In genomic region chr3:535566-536416, GRCh38 we compare ENCODE assay signal across 8 cellular contexts.
DNase-seq lines count a peak whose midpoint lies in the region; ATAC-seq lines count a peak whose summit lies in the region.

No MANE protein-coding gene starts in this region.

- no peaks in the 10 kb centered on the region for H3K4me1 Mint-ChIP-seq in natural killer cell treated with Interleukin-12 subunit alpha and Interleukin-12 subunit beta and Interleukin-15 and Interleukin-18, amount 100 ng/mL, for 72 hours (ENCODE audit: low read depth in 2 of 2)

- no peak overlapping the region for H3K27ac Mint-ChIP-seq in natural killer cell treated with Interleukin-12 subunit alpha and Interleukin-12 subunit beta and Interleukin-15 and Interleukin-18, amount 100 ng/mL, for 72 hours

- no peaks in the 10 kb centered on the region for H3K27me3 Mint-ChIP-seq in natural killer cell treated with Interleukin-12 subunit alpha and Interleukin-12 subunit beta and Interleukin-15 and Interleukin-18, amount 100 ng/mL, for 72 hours

- no peak overlapping the region for H3K4me3 Mint-ChIP-seq in natural killer cell treated with Interleukin-12 subunit alpha and Interleukin-12 subunit beta and Interleukin-15 and Interleukin-18, amount 100 ng/mL, for 72 hours

- peaks cover 10% of the 10 kb centered on the region for H3K9me3 Mint-ChIP-seq in natural killer cell treated with Interleukin-12 subunit alpha and Interleukin-12 subunit beta and Interleukin-15 and Interleukin-18, amount 100 ng/mL, for 72 hours

- no peaks in the 10 kb centered on the region for H3K36me3 Mint-ChIP-seq in natural killer cell treated with Interleukin-12 subunit alpha and Interleukin-12 subunit beta and Interleukin-15 and Interleukin-18, amount 100 ng/mL, for 72 hours

- DNase-seq in NCI-H1092 treated with DMSO at 0.1 percent for 48 hours (lab: John Stamatoyannopoulos, UW) (peak; percentile 23), fibroblast of peridontal ligament (ENCODE audit: extremely low read depth) (peak; percentile 51), pons (ENCODE audit: low spot score) (peak; percentile 8), 8988T (no peak), LoVo (ENCODE audit: low spot score) (no peak), left lobe of liver (ENCODE audit: low spot score) (no peak)
- DNase-seq in natural killer cell treated with Interleukin-12 subunit alpha and Interleukin-12 subunit beta and Interleukin-15 and Interleukin-18, amount 100 ng/mL, for 72 hours (ENCODE audit: low spot score): no peak

- ATAC-seq in GM18498 (IDR thresholded peaks at IDR 0.05; ENCODE audit: unreplicated experiment) (peak; percentile 68), left lobe of liver (no peak)
- no peak for ATAC-seq in natural killer cell treated with Interleukin-12 subunit alpha and Interleukin-12 subunit beta and Interleukin-15 and Interleukin-18, amount 100 ng/mL, for 72 hours

Comparison
In these comparisons a context has a peak if more than half of its experiments do, and no peak if none do; other contexts are left out.
1. DNase-seq: peak in NCI-H1092 treated with DMSO at 0.1 percent for 48 hours (single experiment), fibroblast of peridontal ligament (single experiment) and pons (single experiment); none in natural killer cell treated with Interleukin-12 subunit alpha and Interleukin-12 subunit beta and Interleukin-15 and Interleukin-18, amount 100 ng/mL, for 72 hours (single experiment), 8988T (single experiment), LoVo (single experiment) and left lobe of liver (single experiment).